In the genomic region with DNA sequence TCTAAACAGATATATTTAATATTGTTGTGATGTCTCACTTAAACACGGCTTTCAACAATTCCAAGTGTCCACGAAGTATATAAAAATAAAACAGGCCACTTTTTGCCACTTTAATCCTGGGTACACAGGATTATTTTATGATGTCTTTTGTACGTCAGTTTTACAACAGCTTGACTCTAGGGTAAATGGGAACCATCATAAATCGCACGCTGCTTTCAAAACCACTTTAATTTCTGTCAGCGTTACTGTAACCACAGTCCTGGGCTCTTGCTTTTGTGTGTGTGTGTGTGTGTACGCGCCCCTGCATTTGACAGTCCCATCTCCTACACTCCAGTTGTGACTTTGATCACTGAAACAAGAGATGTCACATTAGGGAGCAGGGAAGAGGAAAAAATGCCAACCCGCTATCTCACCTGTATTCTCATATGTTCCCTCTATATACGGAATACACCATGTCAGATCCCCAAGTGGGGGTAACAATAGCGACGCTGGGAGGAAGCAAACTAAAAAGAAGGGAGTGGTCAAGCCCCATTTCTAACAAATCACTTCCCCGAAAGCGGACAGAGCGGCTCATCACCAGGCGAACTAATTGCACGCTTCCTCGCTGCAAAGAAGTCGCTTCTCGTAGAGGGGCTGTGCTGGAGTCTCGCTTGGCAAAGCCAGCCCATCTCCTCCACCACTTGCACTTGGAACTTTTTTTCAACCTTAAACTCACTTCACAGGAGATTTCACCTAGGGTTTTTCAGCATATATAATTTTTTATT, we compare ENCODE assay signal across 9 cellular contexts. TPM values are rescaled to one million over a fixed set of nuclear protein-coding genes. Genes with fewer than 3 reads are reported as not detected.
DNase-seq lines count a peak whose midpoint lies in the region; ATAC-seq and TF ChIP-seq lines count a peak whose summit lies in the region.
"Had no signal": no experiment of that assay in that cellular context is flagged by ENCODE, and none has a peak within 500 bp of the region (broad histone marks: within the 10 kb centered on the region; RNA-seq: fewer than 3 reads in every experiment).

No MANE protein-coding gene starts in this region.

- ATAC-seq in heart left ventricle = no peak
- ATAC-seq in activated CD8-positive, alpha-beta T cell treated with anti-CD3 and anti-CD28 coated beads, Interleukin-2, amount 10 ng/mL, durations not matched to agents 7 days and 5 days = no peak

- H3K9ac ChIP-seq in duodenal mucosa (ENCODE audit: low read depth in 1 of 2, low read length in 2 of 2) = peak overlapping the region; percentile 18 to 39

- H3K4me1 Mint-ChIP-seq in activated CD8-positive, alpha-beta T cell treated with anti-CD3 and anti-CD28 coated beads, Interleukin-2, amount 10 ng/mL, durations not matched to agents 7 days and 5 days (ENCODE audit: low read depth) = peaks cover 7% of the 10 kb centered on the region

- 21 to 35% (median 32%) methylated on average over 21 of the region's 21 CpGs for WGBS in heart left ventricle, 4 donors

- CTCF ChIA-PET in activated CD8-positive, alpha-beta T cell treated with anti-CD3 and anti-CD28 coated beads, Interleukin-2, amount 10 ng/mL, durations not matched to agents 7 days and 5 days (lab: Charles Lee) = no interaction called here

- TF ChIP-seq CTCF in heart left ventricle (IDR thresholded peaks at IDR 0.05) = no peak
- no peak for TF ChIP-seq CTCF in vagina (IDR thresholded peaks at IDR 0.05)

- no peak overlapping the region for H3K27ac Mint-ChIP-seq in activated CD8-positive, alpha-beta T cell treated with anti-CD3 and anti-CD28 coated beads, Interleukin-2, amount 10 ng/mL, durations not matched to agents 7 days and 5 days
- H3K27ac Mint-ChIP-seq: T-helper 1 cell treated with Interleukin-12 subunit alpha and Interleukin-12 subunit beta and Interleukin-4 antibody, amounts not matched to agents 30 μg/mL and 1 μg/mL, for 36 hours had no signal

- intact Hi-C loops in heart left ventricle (cut with DNase I) = loop anchor here in 1 of 10 donors (10.0 kb wide), 1 partner anchor 145 kb away; no protein-coding TSS in a partner anchor
- intact Hi-C loops in cardiac septum (cut with DNase I) = loop anchor here (5.0 kb wide), 1 partner anchor 142 kb away; no protein-coding TSS in a partner anchor
- intact Hi-C loops in vagina (cut with DNase I) = loop anchor here (5.0 to 10.0 kb wide), 2 partner anchors 152 to 675 kb away; no protein-coding TSS in a partner anchor

- DNase-seq in heart left ventricle (peak in 2 of 5 donors; percentile 19 to 28), cardiac septum (ENCODE audit: low spot score) (no peak), vagina (ENCODE audit: extremely low spot score in 2 of 2) (no peak), DMS153 (lab: John Stamatoyannopoulos, UW) (no peak), NCI-H1436 treated with DMSO at 0.1 percent for 48 hours (lab: John Stamatoyannopoulos, UW) (no peak)
- DNase-seq in activated CD8-positive, alpha-beta T cell treated with anti-CD3 and anti-CD28 coated beads, Interleukin-2, amount 10 ng/mL, durations not matched to agents 7 days and 5 days = no peak

- H3K4me3 ChIP-seq in heart left ventricle (peak overlapping the region; percentile 45 to 92 (median 64)), duodenal mucosa (ENCODE audit: low read depth in 1 of 2, low read length in 2 of 2) (peak overlapping the region; percentile 57 to 58), mononuclear cell (ENCODE audit: low read length) (peak overlapping the region; percentile 12), vagina (peak overlapping the region; percentile 74 to 78)

- H3K27ac ChIP-seq in heart left ventricle (peak overlapping the region in 7 of 12 donors; percentile 62 to 92 (median 77)), duodenal mucosa (ENCODE audit: low read depth, low read length) (no peak overlapping the region), vagina (peak overlapping the region; percentile 92)

- peaks cover 0 to 29% (median 5%) of the 10 kb centered on the region in 12 donors for H3K4me1 ChIP-seq in heart left ventricle
- no peaks in the 10 kb centered on the region for H3K4me1 ChIP-seq in duodenal mucosa (ENCODE audit: control insufficient read depth in 1 of 2, insufficient read depth in 2 of 2, low read length in 2 of 2)
- peaks cover 16% of the 10 kb centered on the region for H3K4me1 ChIP-seq in mononuclear cell (ENCODE audit: insufficient read depth, low read length)
- H3K4me1 ChIP-seq in vagina = peaks cover 52% of the 10 kb centered on the region

- H3K9me3 ChIP-seq in heart left ventricle (no peaks in the 10 kb centered on the region), duodenal mucosa (ENCODE audit: control insufficient read depth in 1 of 2, low read length in 2 of 2) (no peaks in the 10 kb centered on the region), mononuclear cell (ENCODE audit: low read depth, low read length) (no peaks in the 10 kb centered on the region), vagina (no peaks in the 10 kb centered on the region)

- peaks cover 3 to 49% (median 31%) of the 10 kb centered on the region in 9 donors for H3K27me3 ChIP-seq in heart left ventricle
- peaks cover 14 to 20% of the 10 kb centered on the region in 2 donors for H3K27me3 ChIP-seq in duodenal mucosa (ENCODE audit: control insufficient read depth in 1 of 2, insufficient read depth in 2 of 2, low read length in 2 of 2)
- H3K27me3 ChIP-seq in mononuclear cell (ENCODE audit: insufficient read depth, low read length) = peaks cover 54% of the 10 kb centered on the region
- no peaks in the 10 kb centered on the region for H3K27me3 ChIP-seq in vagina

- H3K36me3 ChIP-seq in heart left ventricle = no peaks in the 10 kb centered on the region
- no peaks in the 10 kb centered on the region for H3K36me3 ChIP-seq in duodenal mucosa (ENCODE audit: control insufficient read depth in 1 of 2, insufficient read depth in 2 of 2, low read length in 2 of 2)
- no peaks in the 10 kb centered on the region for H3K36me3 ChIP-seq in vagina

- TF ChIP-seq POLR2A in heart left ventricle (IDR thresholded peaks at IDR 0.05) = no peak
- peak in 1 of 2 donors; percentile 9 for TF ChIP-seq POLR2A in vagina (IDR thresholded peaks at IDR 0.05)

- no peaks in the 10 kb centered on the region for H3K36me3 Mint-ChIP-seq in activated CD8-positive, alpha-beta T cell treated with anti-CD3 and anti-CD28 coated beads, Interleukin-2, amount 10 ng/mL, durations not matched to agents 7 days and 5 days (ENCODE audit: low read depth)

- no peaks in the 10 kb centered on the region for H3K9me3 Mint-ChIP-seq in activated CD8-positive, alpha-beta T cell treated with anti-CD3 and anti-CD28 coated beads, Interleukin-2, amount 10 ng/mL, durations not matched to agents 7 days and 5 days (ENCODE audit: insufficient read depth)
- H3K9me3 Mint-ChIP-seq: T-helper 1 cell treated with Interleukin-12 subunit alpha and Interleukin-12 subunit beta and Interleukin-4 antibody, amounts not matched to agents 30 μg/mL and 1 μg/mL, for 36 hours had no signal

- POLR2A ChIA-PET in activated CD8-positive, alpha-beta T cell treated with anti-CD3 and anti-CD28 coated beads, Interleukin-2, amount 10 ng/mL, durations not matched to agents 7 days and 5 days (lab: Charles Lee) = no interaction called here

- H3K27me3 Mint-ChIP-seq in activated CD8-positive, alpha-beta T cell treated with anti-CD3 and anti-CD28 coated beads, Interleukin-2, amount 10 ng/mL, durations not matched to agents 7 days and 5 days (ENCODE audit: low read depth) = peaks cover 42% of the 10 kb centered on the region

- H3K4me3 Mint-ChIP-seq in activated CD8-positive, alpha-beta T cell treated with anti-CD3 and anti-CD28 coated beads, Interleukin-2, amount 10 ng/mL, durations not matched to agents 7 days and 5 days = no peak overlapping the region
- H3K4me3 Mint-ChIP-seq: T-helper 1 cell treated with Interleukin-12 subunit alpha and Interleukin-12 subunit beta and Interleukin-4 antibody, amounts not matched to agents 30 μg/mL and 1 μg/mL, for 36 hours had no signal

RNA-seq across cellular contexts. Expression of a gene that starts 1.1 kb away (rescaled TPM):
- total RNA-seq in heart left ventricle (10 to 100 TPM in 2 of 9 donors, 1 to 10 TPM in 7; 2.2 to 27.1 (median 4.0) TPM), cardiac septum (6.6 TPM), mononuclear cell (2.5 TPM), vagina (33.9 TPM)
- under 1 TPM; 0.38 to 0.69 TPM for polyA plus RNA-seq in heart left ventricle
- total RNA-seq in activated CD8-positive, alpha-beta T cell treated with anti-CD3 and anti-CD28 coated beads, Interleukin-2, amount 10 ng/mL, durations not matched to agents 7 days and 5 days = not detected

Comparison
In these comparisons a context has a peak if more than half of its experiments do, and no peak if none do; other contexts are left out.
1. H3K4me3 ChIP-seq: peak in every context shown above with its lines; median percentile 76 in vagina; 64 in heart left ventricle; 58 in duodenal mucosa; 12 in mononuclear cell.